ENCODE assay signal across 12 cellular contexts in the genomic region with DNA sequence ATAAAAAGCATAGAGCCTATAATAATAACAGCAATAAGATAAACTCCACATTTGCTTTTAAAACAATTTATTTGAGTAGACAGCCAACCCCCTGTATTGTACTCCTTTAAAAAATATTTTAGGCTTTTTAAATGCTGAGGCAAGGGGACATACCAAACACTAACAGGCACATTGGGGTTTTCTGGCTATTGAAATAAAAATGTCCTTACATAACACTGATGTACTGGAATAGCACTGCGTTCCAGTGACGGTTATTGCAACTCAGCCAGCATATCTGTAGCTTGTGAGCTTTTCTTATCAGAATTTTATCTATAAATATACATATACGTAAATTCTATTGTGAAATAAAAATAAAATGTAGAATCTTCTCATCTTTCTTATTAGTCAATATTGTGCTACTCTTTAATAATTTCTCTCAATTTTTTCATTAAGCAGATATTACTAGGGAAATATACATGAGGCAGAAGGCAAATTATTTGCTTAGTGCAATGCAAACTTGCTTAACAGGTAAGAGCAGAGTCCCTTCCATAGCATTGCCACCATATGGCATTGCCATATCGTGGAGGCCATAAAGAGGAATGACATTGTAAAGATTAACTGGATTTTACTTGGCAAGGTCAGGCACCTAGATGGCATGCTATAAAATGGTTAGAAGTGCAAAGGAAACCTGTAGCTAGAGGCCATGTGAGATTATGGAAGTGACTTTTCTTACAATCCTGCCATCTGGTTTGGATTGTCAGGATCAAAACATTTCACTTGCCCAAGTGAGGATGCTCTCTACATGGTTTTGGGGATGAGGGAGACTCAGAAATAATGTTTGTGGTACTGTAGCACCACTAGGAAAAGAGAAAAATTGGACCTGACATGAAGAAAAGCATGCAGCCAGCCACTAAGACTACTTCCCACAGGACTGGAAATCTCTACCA.
DNase-seq lines count a peak whose midpoint lies in the region; ATAC-seq and TF ChIP-seq lines count a peak whose summit lies in the region.
"Had no signal": no experiment of that assay in that cellular context is flagged by ENCODE, and none has a peak within 500 bp of the region (broad histone marks: within the 10 kb centered on the region; RNA-seq: fewer than 3 reads in every experiment).

No MANE protein-coding gene starts in this region.

- ATAC-seq in left lung (peak; percentile 17), upper lobe of left lung (ENCODE audit: low FRiP score in 2 of 2) (peak in 1 of 2 donors; percentile 29), GM21367 (IDR thresholded peaks at IDR 0.05; ENCODE audit: unreplicated experiment) (no peak)

- intact Hi-C loops in left lung (cut with DNase I): no loop called here

- H3K27me3 ChIP-seq in left lung (no peaks in the 10 kb centered on the region), upper lobe of left lung (no peaks in the 10 kb centered on the region)

- no peak for TF ChIP-seq EP300 in upper lobe of left lung (IDR thresholded peaks at IDR 0.05)

- 72 to 78% methylated on average over 4 of the region's 4 CpGs for WGBS in upper lobe of left lung, 2 donors

- H3K27ac ChIP-seq in left lung (peak overlapping the region; percentile 59 to 60), upper lobe of left lung (peak overlapping the region in 3 of 4 donors; percentile 9 to 53 (median 53))

- H3K4me1 ChIP-seq in left lung: peaks cover 3 to 4% of the 10 kb centered on the region in 2 donors
- H3K4me1 ChIP-seq in upper lobe of left lung: peaks cover 0 to 7% (median 1%) of the 10 kb centered on the region in 4 donors

- TF ChIP-seq CTCF in cardiac fibroblast (IDR thresholded peaks at IDR 0.05; ENCODE audit: low read depth, low read length) (no peak), left lung (IDR thresholded peaks at IDR 0.05) (no peak), upper lobe of left lung (IDR thresholded peaks at IDR 0.05) (no peak)

- no peak for TF ChIP-seq POLR2A in upper lobe of left lung (IDR thresholded peaks at IDR 0.05)

- DNase-seq in SIG-M5 treated with dmso at 0.1 percent for 504 hours (lab: John Stamatoyannopoulos, UW; ENCODE audit: unreplicated experiment) (peak; percentile 27), SIG-M5 (lab: John Stamatoyannopoulos, UW) (no peak), cardiac fibroblast (ENCODE audit: low read depth in 2 of 2) (peak; percentile 83 to 92), left lung (no peak), upper lobe of left lung (no peak), occipital lobe (lab: John Stamatoyannopoulos, UW) (no peak)
- DNase-seq in activated T-cell treated with anti-CD3 and anti-CD28 coated beads, Interleukin-2, amount 50 U/mL, for 1 hour: no peak
- DNase-seq: activated CD8-positive, alpha-beta memory T cell treated with anti-CD3 and anti-CD28 coated beads for 24 hours; GF-D8; SHP77 had no signal

- H3K4me3 ChIP-seq in cardiac fibroblast (replicated peaks in 1 of 2; ENCODE audit: low read depth in 2 of 2, low read length in 2 of 2) (no peak overlapping the region), left lung (no peak overlapping the region), upper lobe of left lung (no peak overlapping the region)
- H3K4me3 ChIP-seq: HAP-1 had no signal

- H3K36me3 ChIP-seq in left lung (no peaks in the 10 kb centered on the region), upper lobe of left lung (no peaks in the 10 kb centered on the region)
- H3K36me3 ChIP-seq: HAP-1 had no signal

- no peaks in the 10 kb centered on the region for H3K9me3 ChIP-seq in left lung
- H3K9me3 ChIP-seq in upper lobe of left lung: no peaks in the 10 kb centered on the region
- H3K9me3 ChIP-seq: HAP-1 had no signal

Comparison
In these comparisons a context has a peak if more than half of its experiments do, and no peak if none do; other contexts are left out.
1. DNase-seq: peak in SIG-M5 treated with dmso at 0.1 percent for 504 hours (single experiment) and cardiac fibroblast (2 of 2); none in SIG-M5 (single experiment), left lung (0 of 2), upper lobe of left lung (0 of 2), occipital lobe (single experiment) and activated T-cell treated with anti-CD3 and anti-CD28 coated beads, Interleukin-2, amount 50 U/mL, for 1 hour (single experiment).